10 cellular contexts compared by ENCODE assay signal in genomic region chr6:41713650-41714291, GRCh38. TPM values are rescaled to one million over a fixed set of nuclear protein-coding genes. Genes with fewer than 3 reads are reported as not detected.
DNase-seq lines count a peak whose midpoint lies in the region; ATAC-seq and TF ChIP-seq lines count a peak whose summit lies in the region.
"Had no signal": no experiment of that assay in that cellular context is flagged by ENCODE, and none has a peak within 500 bp of the region (broad histone marks: within the 10 kb centered on the region; RNA-seq: fewer than 3 reads in every experiment).

No MANE protein-coding gene starts in this region.

- POLR2A ChIA-PET in activated CD4-positive, alpha-beta T cell treated with anti-CD3 and anti-CD28 coated beads, Interleukin-2, amount 10 ng/mL, durations not matched to agents 7 days and 5 days (lab: Charles Lee) = no interaction called here

- 67 to 69% methylated on average over 12 to 14 of the region's 14 CpGs for WGBS in lower leg skin, 2 donors

- TF ChIP-seq CTCF in dorsolateral prefrontal cortex (IDR thresholded peaks at IDR 0.05 in 54 of 56, conservative IDR thresholded peaks at IDR 0.05 in 2 of 56; ENCODE audit: low read depth in 1 of 56, partially characterized antibody in 56 of 56) (no peak), osteocyte (IDR thresholded peaks at IDR 0.05) (no peak), lower leg skin (IDR thresholded peaks at IDR 0.05) (no peak)

- H3K27ac ChIP-seq in dorsolateral prefrontal cortex = peak overlapping the region; percentile 85 to 100 (median 99)

- TF ChIP-seq POLR2A in lower leg skin (IDR thresholded peaks at IDR 0.05) = no peak

- H3K4me1 Mint-ChIP-seq in activated CD4-positive, alpha-beta T cell treated with anti-CD3 and anti-CD28 coated beads, Interleukin-2, amount 10 ng/mL, durations not matched to agents 7 days and 5 days = peaks cover 10% of the 10 kb centered on the region
- H3K4me1 Mint-ChIP-seq in osteocyte (ENCODE audit: unreplicated experiment) = peaks cover 36% of the 10 kb centered on the region

- no peak overlapping the region for H3K4me3 Mint-ChIP-seq in activated CD4-positive, alpha-beta T cell treated with anti-CD3 and anti-CD28 coated beads, Interleukin-2, amount 10 ng/mL, durations not matched to agents 7 days and 5 days
- H3K4me3 Mint-ChIP-seq in osteocyte (ENCODE audit: unreplicated experiment) = no peak overlapping the region
- H3K4me3 Mint-ChIP-seq: T-helper 1 cell treated with Interleukin-12 subunit alpha and Interleukin-12 subunit beta and Interleukin-4 antibody, amounts not matched to agents 30 μg/mL and 1 μg/mL, for 36 hours had no signal

- no peaks in the 10 kb centered on the region for H3K27me3 ChIP-seq in dorsolateral prefrontal cortex

- no peaks in the 10 kb centered on the region for H3K9me3 Mint-ChIP-seq in activated CD4-positive, alpha-beta T cell treated with anti-CD3 and anti-CD28 coated beads, Interleukin-2, amount 10 ng/mL, durations not matched to agents 7 days and 5 days
- H3K9me3 Mint-ChIP-seq in osteocyte (ENCODE audit: unreplicated experiment) = no peaks in the 10 kb centered on the region
- H3K9me3 Mint-ChIP-seq: T-helper 1 cell treated with Interleukin-12 subunit alpha and Interleukin-12 subunit beta and Interleukin-4 antibody, amounts not matched to agents 30 μg/mL and 1 μg/mL, for 36 hours had no signal

- DNase-seq in activated CD4-positive, alpha-beta T cell treated with anti-CD3 and anti-CD28 coated beads, Interleukin-2, amount 10 ng/mL, durations not matched to agents 7 days and 5 days = no peak
- no peak for DNase-seq in activated CD4-positive, alpha-beta T cell treated with anti-CD3 and anti-CD28 coated beads for 1 hour
- DNase-seq in dorsolateral prefrontal cortex = peak in 1 of 10 donors; percentile 53
- DNase-seq in stimulated activated naive CD8-positive, alpha-beta T cell treated with anti-CD3 and anti-CD28 coated beads, Interleukin-15, Interleukin-2, amounts not matched to agents 100 U/mL and 50 U/mL, for 24 hours = peak; percentile 56
- DNase-seq in NCI-H1092 treated with DMSO at 0.1 percent for 48 hours (lab: John Stamatoyannopoulos, UW) = no peak
- no peak for DNase-seq in osteocyte (ENCODE audit: extremely low spot score, unreplicated experiment)
- DNase-seq in lower leg skin (ENCODE audit: low spot score in 2 of 2) = no peak

- H3K4me3 ChIP-seq in dorsolateral prefrontal cortex = peak overlapping the region in 11 of 59 donors; percentile 2 to 40 (median 26)
- H3K4me3 ChIP-seq in lower leg skin (ENCODE audit: low read depth, poor library complexity, severe bottlenecking) = no peak overlapping the region

- H3K36me3 Mint-ChIP-seq in activated CD4-positive, alpha-beta T cell treated with anti-CD3 and anti-CD28 coated beads, Interleukin-2, amount 10 ng/mL, durations not matched to agents 7 days and 5 days (ENCODE audit: low read depth) = peaks cover 2% of the 10 kb centered on the region
- H3K36me3 Mint-ChIP-seq in osteocyte (ENCODE audit: unreplicated experiment) = peaks cover 3% of the 10 kb centered on the region

- H3K27me3 Mint-ChIP-seq in activated CD4-positive, alpha-beta T cell treated with anti-CD3 and anti-CD28 coated beads, Interleukin-2, amount 10 ng/mL, durations not matched to agents 7 days and 5 days = peaks cover 2% of the 10 kb centered on the region
- no peaks in the 10 kb centered on the region for H3K27me3 Mint-ChIP-seq in osteocyte (ENCODE audit: unreplicated experiment)

- CTCF ChIA-PET in activated CD4-positive, alpha-beta T cell treated with anti-CD3 and anti-CD28 coated beads, Interleukin-2, amount 10 ng/mL, durations not matched to agents 7 days and 5 days (lab: Charles Lee) = interaction anchor here (1.1 to 1.8 kb wide), 6 partner anchors 9 to 391 kb away, joined by 3 to 5 read pairs (median 3); no protein-coding TSS in a partner anchor

- intact Hi-C loops in dorsolateral prefrontal cortex (cut with DNase I) = no loop called here
- intact Hi-C loops in lower leg skin (cut with DNase I; ENCODE audit: low total_unique reads) = no loop called here

- ATAC-seq in HG03175 (IDR thresholded peaks at IDR 0.05; ENCODE audit: unreplicated experiment) = peak; percentile 75
- peak; percentile 65 for ATAC-seq in stimulated activated naive CD8-positive, alpha-beta T cell treated with anti-CD3 and anti-CD28 coated beads, Interleukin-15, Interleukin-2, amounts not matched to agents 100 U/mL and 50 U/mL, for 24 hours

- peak overlapping the region; percentile 5 for H3K27ac Mint-ChIP-seq in activated CD4-positive, alpha-beta T cell treated with anti-CD3 and anti-CD28 coated beads, Interleukin-2, amount 10 ng/mL, durations not matched to agents 7 days and 5 days
- H3K27ac Mint-ChIP-seq in osteocyte (ENCODE audit: unreplicated experiment) = no peak overlapping the region
- H3K27ac Mint-ChIP-seq: T-helper 1 cell treated with Interleukin-12 subunit alpha and Interleukin-12 subunit beta and Interleukin-4 antibody, amounts not matched to agents 30 μg/mL and 1 μg/mL, for 36 hours had no signal

RNA-seq across cellular contexts. Expression of gene TFEB, which starts 21.6 kb away (rescaled TPM):
- total RNA-seq in activated CD4-positive, alpha-beta T cell treated with anti-CD3 and anti-CD28 coated beads, Interleukin-2, amount 10 ng/mL, durations not matched to agents 7 days and 5 days = 10 to 100 TPM in 1 of 2 experiments, 1 to 10 TPM in 1; 9.7 to 12.5 TPM
- total RNA-seq in dorsolateral prefrontal cortex (100 to 1,000 TPM in 2 of 120 experiments, 10 to 100 TPM in 118; 13.9 to 125 (median 40.5) TPM), osteocyte (8.9 and 11.1 TPM in 2 replicates), lower leg skin (10 to 100 TPM; 20.2 to 38.3 (median 26.0) TPM)

RNA-seq across cellular contexts. Expression of gene PGC, which starts 33.4 kb away (rescaled TPM):
- total RNA-seq in activated CD4-positive, alpha-beta T cell treated with anti-CD3 and anti-CD28 coated beads, Interleukin-2, amount 10 ng/mL, durations not matched to agents 7 days and 5 days = not detected
- total RNA-seq in dorsolateral prefrontal cortex (1 to 10 TPM in 11 of 120 experiments, under 1 TPM in 26, not detected in 83; 0.38 to 2.2 (median 0.64) TPM), osteocyte (not detected in 2 replicates), lower leg skin (under 1 TPM in 1 of 4 donors, not detected in 3; 0.42 TPM)
- total RNA-seq: subcutaneous adipose tissue had no signal
